ENCODE assay signal across 2 cellular contexts in the genomic region with DNA sequence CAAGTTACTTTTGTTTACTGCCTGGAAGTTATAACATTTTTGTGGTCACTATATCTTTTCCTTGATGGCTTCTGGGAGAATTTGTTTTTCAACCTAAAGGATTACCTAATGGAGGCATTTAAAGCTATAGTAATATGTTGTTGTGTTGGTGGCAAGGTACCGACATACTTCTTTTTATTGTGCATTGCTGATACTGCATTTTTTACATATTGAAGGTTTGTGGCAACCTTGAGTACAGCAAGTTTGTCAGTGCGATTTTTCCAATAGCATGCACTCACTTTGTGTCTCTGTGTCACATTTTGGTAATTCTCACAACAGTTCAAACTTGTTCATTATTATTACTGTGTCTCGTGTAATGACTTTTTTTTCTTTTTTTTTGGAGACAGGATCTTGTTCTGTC.
TF ChIP-seq lines count a peak whose summit lies in the region.

No MANE protein-coding gene starts in this region.

TF ChIP-seq in HepG2, 621 proteins besides CTCF, POLR2A, EP300 and RAD21:
- TF ChIP-seq MAFK (conservative IDR thresholded peaks at IDR 0.05 in 1 of 2, IDR thresholded peaks at IDR 0.05 in 1 of 2; ENCODE audit: low read length in 2 of 2) (peak; percentile 72 to 78), HMG20B (CRISPR knock-in tag; conservative IDR thresholded peaks at IDR 0.05) (no peak), MAFF (IDR thresholded peaks at IDR 0.05; ENCODE audit: low read depth, low read length) (peak; percentile 55), HMG20A (CRISPR knock-in tag; IDR thresholded peaks at IDR 0.05; ENCODE audit: borderline replicate concordance) (no peak), ZNF550 (CRISPR knock-in tag; IDR thresholded peaks at IDR 0.05; ENCODE audit: borderline replicate concordance) (no peak)

TF ChIP-seq in IMR-90, 13 proteins besides CTCF, POLR2A, EP300 and RAD21:
- no peak for TF ChIP-seq CEBPB (IDR thresholded peaks at IDR 0.05; ENCODE audit: low read depth, low read length)
- no peak for TF ChIP-seq BHLHE40 (IDR thresholded peaks at IDR 0.05; ENCODE audit: low read depth, low read length)
- no peak for TF ChIP-seq SMC3 (IDR thresholded peaks at IDR 0.05; ENCODE audit: low read depth, low read length)
- TF ChIP-seq MAFK (IDR thresholded peaks at IDR 0.05; ENCODE audit: low read depth, low read length) = 0 out of 2 replicates have a peak, but pooled peaks have one; percentile 8
- no peak for TF ChIP-seq FOS (IDR thresholded peaks at IDR 0.05; ENCODE audit: low read depth, low read length)
